ENCODE assay signal across 29 cellular contexts in genomic region chr1:37358992-37359391, GRCh38.
"Had no signal": no experiment of that assay in that cellular context is flagged by ENCODE, and none has a peak within 500 bp of the region (broad histone marks: within the 10 kb centered on the region; RNA-seq: fewer than 3 reads in every experiment).

No MANE protein-coding gene starts in this region.

- H3K4me1 ChIP-seq: SJSA1 had no signal

- H3K9ac ChIP-seq: KMS-11, SK-N-SH had no signal

- H3K27ac ChIP-seq: KMS-11, PC-9, SJSA1 had no signal

- H3K4me2 ChIP-seq: KMS-11, PC-9, SK-N-SH had no signal

- ATAC-seq: Panc1 had no signal

- H3K4me3 ChIP-seq: PC-9, SJSA1 had no signal

- H3K36me3 ChIP-seq: SJSA1 had no signal

- DNase-seq: Karpas-422, MM.1S, MV-4-11, NCI-H1092, NCI-H1105, NCI-H1417 treated with DMSO at 0.1 percent for 48 hours, NCI-H1436 treated with DMSO at 0.1 percent for 48 hours, NCI-H1694 treated with DMSO at 0.1 percent for 48 hours, NCI-H1930, NCI-H2029 treated with DMSO at 0.1 percent for 48 hours, NCI-H2081 treated with DMSO at 0.1 percent for 48 hours, NCI-H2107, NCI-H2171, NCI-H2227 treated with DMSO at 0.1 percent for 48 hours, NCI-H345, NCI-H446, NCI-H510A treated with DMSO at 0.1 percent for 48 hours, NCI-H524 treated with DMSO at 0.1 percent for 48 hours, NCI-H526 treated with DMSO at 0.1 percent for 48 hours, NCI-H774, PC-9, Right ventricle myocardium superior, SHP77 treated with DMSO at 0.1 percent for 48 hours, SK-N-SH, SW 1271, T-helper 1 cell had no signal

- H3K9me3 ChIP-seq: SJSA1, SK-N-SH had no signal

- H2AFZ ChIP-seq: PC-9 had no signal

- H3K9me2 ChIP-seq: SK-N-SH had no signal
